Comparison of ENCODE assay signal across 14 cellular contexts in genomic region chr4:186840222-186840701, GRCh38.
DNase-seq lines count a peak whose midpoint lies in the region; ATAC-seq, FAIRE-seq and TF ChIP-seq lines count a peak whose summit lies in the region.
"Had no signal": no experiment of that assay in that cellular context is flagged by ENCODE, and none has a peak within 500 bp of the region (broad histone marks: within the 10 kb centered on the region; RNA-seq: fewer than 3 reads in every experiment).

No MANE protein-coding gene starts in this region.

- peak overlapping the region; percentile 79 for H3K27ac ChIP-seq in astrocyte (ENCODE audit: low read depth, low read length)
- peak overlapping the region; percentile 63 to 79 for H3K27ac ChIP-seq in testis
- H3K27ac ChIP-seq: dorsolateral prefrontal cortex had no signal

- DNase-seq in HFFc6 (no peak), astrocyte (ENCODE audit: low read depth) (no peak), left colon (peak; percentile 16 to 53), testis (peak; percentile 42), DMS 273 (lab: John Stamatoyannopoulos, UW; ENCODE audit: unreplicated experiment) (no peak)
- no peak for DNase-seq in stimulated activated CD4-positive, alpha-beta T cell treated with anti-CD3 and anti-CD28 coated beads, Interleukin-4, amount 100 ng/mL, for 24 hours
- DNase-seq in activated CD8-positive, alpha-beta memory T cell treated with anti-CD3 and anti-CD28 coated beads for 24 hours: no peak
- DNase-seq: activated CD4-positive, alpha-beta T cell treated with anti-CD3 and anti-CD28 coated beads for 1 hour; activated naive CD4-positive, alpha-beta T cell treated with anti-CD3 and anti-CD28 coated beads for 36 hours; DMS153; dorsolateral prefrontal cortex; posterior cingulate gyrus had no signal

- H3K4me3 Mint-ChIP-seq in HFFc6 (peak overlapping the region; percentile 87; the same call in 1 of the 2 replicates), astrocyte (ENCODE audit: unreplicated experiment) (no peak overlapping the region)
- H3K4me3 Mint-ChIP-seq: activated naive CD4-positive, alpha-beta T cell treated with anti-CD3 and anti-CD28 coated beads for 36 hours had no signal

- peak overlapping the region; percentile 83 for H3K4me2 ChIP-seq in astrocyte (ENCODE audit: low read length)

- no peaks in the 10 kb centered on the region for H3K27me3 Mint-ChIP-seq in HFFc6 (ENCODE audit: insufficient read depth)
- no peaks in the 10 kb centered on the region for H3K27me3 Mint-ChIP-seq in astrocyte (ENCODE audit: low read depth, unreplicated experiment)

- H3K36me3 Mint-ChIP-seq in HFFc6 (ENCODE audit: low read depth) (peaks cover 4% of the 10 kb centered on the region; the same call in 1 of the 2 replicates), astrocyte (ENCODE audit: low read depth, unreplicated experiment) (no peaks in the 10 kb centered on the region)

- peak overlapping the region; percentile 100 for H3K27ac Mint-ChIP-seq in HFFc6
- no peak overlapping the region for H3K27ac Mint-ChIP-seq in astrocyte (ENCODE audit: unreplicated experiment)
- H3K27ac Mint-ChIP-seq: activated naive CD4-positive, alpha-beta T cell treated with anti-CD3 and anti-CD28 coated beads for 36 hours had no signal

- H3K79me2 ChIP-seq in astrocyte (ENCODE audit: insufficient read depth, low read length): no peaks in the 10 kb centered on the region

- no peak overlapping the region for H2AFZ ChIP-seq in astrocyte (ENCODE audit: low read depth, low read length)

- no peak for TF ChIP-seq POLR2A in testis (IDR thresholded peaks at IDR 0.05)

- H4K20me1 ChIP-seq in astrocyte (ENCODE audit: insufficient read depth, low read length): no peaks in the 10 kb centered on the region

- H3K4me3 ChIP-seq in astrocyte (ENCODE audit: insufficient read depth, low read depth, low read length) (peak overlapping the region; percentile 35), testis (peak overlapping the region; percentile 44)
- H3K4me3 ChIP-seq: dorsolateral prefrontal cortex had no signal

- H3K4me1 ChIP-seq in astrocyte (ENCODE audit: insufficient read depth, low read length): peaks cover 23% of the 10 kb centered on the region
- no peaks in the 10 kb centered on the region for H3K4me1 ChIP-seq in testis

- no peaks in the 10 kb centered on the region; the same call in 1 of the 2 replicates for H3K9me3 Mint-ChIP-seq in HFFc6
- no peaks in the 10 kb centered on the region for H3K9me3 Mint-ChIP-seq in astrocyte (ENCODE audit: unreplicated experiment)

- intact Hi-C loops in left colon (cut with DNase I, micrococcal nuclease): no loop called here
- intact Hi-C loops in testis (cut with DNase I; ENCODE audit: low total_unique reads): no loop called here

- H3K36me3 ChIP-seq in astrocyte (ENCODE audit: insufficient read depth, low read length) (no peaks in the 10 kb centered on the region), testis (ENCODE audit: low read depth, missing control alignments) (no peaks in the 10 kb centered on the region)

- H3K9me3 ChIP-seq in astrocyte (ENCODE audit: insufficient read depth, low read depth, low read length): no peaks in the 10 kb centered on the region
- no peaks in the 10 kb centered on the region for H3K9me3 ChIP-seq in testis

- H3K27me3 ChIP-seq in astrocyte (ENCODE audit: insufficient read depth, low read length): no peaks in the 10 kb centered on the region
- H3K27me3 ChIP-seq in testis: no peaks in the 10 kb centered on the region

- no peak for FAIRE-seq in astrocyte (lab: Jason Lieb, UNC)
- FAIRE-seq: islet of Langerhans had no signal

- H3K4me1 Mint-ChIP-seq in HFFc6 (ENCODE audit: low read depth) (peaks cover 41% of the 10 kb centered on the region), astrocyte (ENCODE audit: low read depth, unreplicated experiment) (peaks cover 17% of the 10 kb centered on the region)

- WGBS in testis, 2 donors: 41 to 45% methylated on average over 6 of the region's 7 CpGs

- ATAC-seq in left colon (no peak), HG02763 (IDR thresholded peaks at IDR 0.05; ENCODE audit: unreplicated experiment) (no peak)

- TF ChIP-seq CTCF in HFFc6 (IDR thresholded peaks at IDR 0.05): no peak
- no peak for TF ChIP-seq CTCF in astrocyte (IDR thresholded peaks at IDR 0.05; ENCODE audit: insufficient read depth, low read depth, low read length)
- no peak for TF ChIP-seq CTCF in testis (IDR thresholded peaks at IDR 0.05)

- H3K9ac ChIP-seq in astrocyte (ENCODE audit: low read length): peak overlapping the region; percentile 77

Comparison
In these comparisons a context has a peak if more than half of its experiments do, and no peak if none do; other contexts are left out.
1. DNase-seq: peak in left colon (2 of 2) and testis (single experiment); none in HFFc6 (single experiment), astrocyte (single experiment), stimulated activated CD4-positive, alpha-beta T cell treated with anti-CD3 and anti-CD28 coated beads, Interleukin-4, amount 100 ng/mL, for 24 hours (single experiment), DMS 273 (single experiment) and activated CD8-positive, alpha-beta memory T cell treated with anti-CD3 and anti-CD28 coated beads for 24 hours (single experiment).